12 cellular contexts compared by ENCODE assay signal in the genomic region with DNA sequence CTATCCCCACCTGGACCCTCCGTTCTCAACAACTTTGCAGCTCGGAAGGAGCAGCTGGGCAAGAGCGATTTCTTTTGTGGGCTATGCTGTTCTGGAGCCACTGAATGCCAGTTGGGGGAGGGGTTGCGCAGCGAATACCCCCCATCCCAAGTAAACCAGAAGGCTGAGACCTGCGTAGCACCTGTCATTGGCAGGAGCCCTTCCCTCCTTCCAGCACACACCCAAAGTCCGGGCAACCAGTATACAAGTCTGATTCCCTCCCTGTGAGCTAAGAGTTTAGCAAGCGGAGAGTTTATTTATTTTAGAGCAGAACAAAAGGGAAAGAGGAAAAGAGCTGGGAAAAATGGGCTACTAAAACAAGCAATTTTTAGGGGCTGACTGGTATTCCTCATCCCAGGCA. TPM values are rescaled to one million over a fixed set of nuclear protein-coding genes. Genes with fewer than 3 reads are reported as not detected.
DNase-seq lines count a peak whose midpoint lies in the region; ATAC-seq and TF ChIP-seq lines count a peak whose summit lies in the region.
"Had no signal": no experiment of that assay in that cellular context is flagged by ENCODE, and none has a peak within 500 bp of the region (broad histone marks: within the 10 kb centered on the region; RNA-seq: fewer than 3 reads in every experiment).

No MANE protein-coding gene starts in this region.

- peak overlapping the region in 9 of 10 donors; percentile 1 to 47 (median 37) for H3K4me3 ChIP-seq in heart right ventricle
- peak overlapping the region; percentile 5 to 59 (median 36) for H3K4me3 ChIP-seq in esophagus squamous epithelium
- peak overlapping the region; percentile 50 to 63 for H3K4me3 ChIP-seq in aorta (ENCODE audit: low read length in 2 of 2)
- H3K4me3 ChIP-seq: BLaER1 treated with 17β-estradiol and CSF1 and Interleukin-3, amounts not matched to agents 10 nM and 100 nM had no signal

- H3K27ac Mint-ChIP-seq in neural crest cell (ENCODE audit: unreplicated experiment) = peak overlapping the region; percentile 50
- H3K27ac Mint-ChIP-seq: activated naive CD8-positive, alpha-beta T cell treated with anti-CD3 and anti-CD28 coated beads, Interleukin-2, amount 50 U/mL, for 24 hours had no signal

- no peak overlapping the region for H3K27ac ChIP-seq in heart right ventricle
- H3K27ac ChIP-seq in esophagus squamous epithelium = peak overlapping the region in 2 of 4 donors; percentile 26 to 44
- H3K27ac ChIP-seq in aorta (ENCODE audit: low read depth in 1 of 2, low read length in 2 of 2) = no peak overlapping the region
- H3K27ac ChIP-seq: BLaER1 treated with 17β-estradiol and CSF1 and Interleukin-3, amounts not matched to agents 10 nM and 100 nM had no signal

- intact Hi-C loops in heart right ventricle (cut with DNase I) (no loop called here), Right ventricle myocardium superior (cut with DNase I) (no loop called here), esophagus squamous epithelium (cut with DNase I) (no loop called here), aorta (cut with DNase I) (no loop called here)

- H3K27me3 ChIP-seq in heart right ventricle (peaks cover 0 to 66% (median 0%) of the 10 kb centered on the region in 7 donors), esophagus squamous epithelium (no peaks in the 10 kb centered on the region), aorta (ENCODE audit: control insufficient read depth in 1 of 2, insufficient read depth in 2 of 2, low read length in 1 of 2) (no peaks in the 10 kb centered on the region)
- H3K27me3 ChIP-seq: BLaER1 treated with 17β-estradiol and CSF1 and Interleukin-3, amounts not matched to agents 10 nM and 100 nM had no signal

- H3K4me1 Mint-ChIP-seq in neural crest cell = peaks cover 20% of the 10 kb centered on the region

- TF ChIP-seq CTCF in heart right ventricle (IDR thresholded peaks at IDR 0.05) (no peak), esophagus squamous epithelium (IDR thresholded peaks at IDR 0.05) (no peak), neural crest cell (conservative IDR thresholded peaks at IDR 0.05) (no peak)

- DNase-seq in heart right ventricle (no peak), Right ventricle myocardium superior (no peak), esophagus squamous epithelium (lab: John Stamatoyannopoulos, UW) (no peak), neural crest cell (ENCODE audit: low read depth, low spot score) (no peak), aorta (no peak), NCI-H2227 (lab: John Stamatoyannopoulos, UW; ENCODE audit: unreplicated experiment) (no peak)
- DNase-seq: activated CD4-positive, alpha-beta T cell treated with anti-CD3 and anti-CD28 coated beads for 48 hours; activated naive CD8-positive, alpha-beta T cell treated with anti-CD3 and anti-CD28 coated beads, Interleukin-2, amount 50 U/mL, for 24 hours; MV-4-11 had no signal

- H3K27me3 Mint-ChIP-seq in neural crest cell (ENCODE audit: low read depth) = peaks cover 5% of the 10 kb centered on the region

- H3K9me3 ChIP-seq in heart right ventricle (peaks cover 0 to 3% (median 0%) of the 10 kb centered on the region in 11 donors), esophagus squamous epithelium (no peaks in the 10 kb centered on the region), aorta (ENCODE audit: control insufficient read depth, low read length) (no peaks in the 10 kb centered on the region)

- H3K4me1 ChIP-seq in heart right ventricle (no peaks in the 10 kb centered on the region), esophagus squamous epithelium (peaks cover 0 to 6% (median 0%) of the 10 kb centered on the region in 3 donors), aorta (ENCODE audit: control insufficient read depth in 1 of 2, insufficient read depth in 2 of 2, low read length in 2 of 2) (no peaks in the 10 kb centered on the region)
- H3K4me1 ChIP-seq: BLaER1 treated with 17β-estradiol and CSF1 and Interleukin-3, amounts not matched to agents 10 nM and 100 nM had no signal

- TF ChIP-seq POLR2A in esophagus squamous epithelium (IDR thresholded peaks at IDR 0.05) = no peak

- H3K36me3 Mint-ChIP-seq in neural crest cell (ENCODE audit: low read depth) = no peaks in the 10 kb centered on the region

- no peaks in the 10 kb centered on the region for H3K9me3 Mint-ChIP-seq in neural crest cell
- H3K9me3 Mint-ChIP-seq: activated naive CD8-positive, alpha-beta T cell treated with anti-CD3 and anti-CD28 coated beads, Interleukin-2, amount 50 U/mL, for 24 hours had no signal

- H3K36me3 ChIP-seq in heart right ventricle (no peaks in the 10 kb centered on the region), esophagus squamous epithelium (no peaks in the 10 kb centered on the region), aorta (ENCODE audit: control insufficient read depth in 1 of 2, insufficient read depth in 2 of 2, low read length in 1 of 2) (no peaks in the 10 kb centered on the region)
- H3K36me3 ChIP-seq: BLaER1 treated with 17β-estradiol and CSF1 and Interleukin-3, amounts not matched to agents 10 nM and 100 nM had no signal

- ATAC-seq in heart right ventricle (no peak), Right ventricle myocardium superior (ENCODE audit: poor library complexity) (no peak), aorta (ENCODE audit: low FRiP score) (peak; percentile 29), GM19397 (IDR thresholded peaks at IDR 0.05; ENCODE audit: unreplicated experiment) (no peak)
- ATAC-seq in activated CD4-positive, CD25-positive, alpha-beta regulatory T cell treated with anti-CD3 and anti-CD28 coated beads, Interleukin-2, amount 50 U/mL, for 24 hours = no peak
- ATAC-seq: activated naive CD8-positive, alpha-beta T cell treated with anti-CD3 and anti-CD28 coated beads, Interleukin-2, amount 50 U/mL, for 24 hours had no signal

- WGBS in heart right ventricle, 2 donors = 10 to 17% methylated on average over 8 of the region's 8 CpGs
- WGBS in esophagus squamous epithelium, 2 donors = 40 to 42% methylated on average over 1 to 6 of the region's 8 CpGs
- WGBS in aorta, 2 donors = 2 to 23% methylated on average over 8 of the region's 8 CpGs

- H3K4me3 Mint-ChIP-seq in neural crest cell = peak overlapping the region; percentile 87

RNA-seq across cellular contexts. Expression of a gene that starts 0.5 kb away (rescaled TPM):
- total RNA-seq in heart right ventricle (under 1 TPM in 4 of 10 donors, not detected in 6; 0.18 to 0.47 (median 0.29) TPM), Right ventricle myocardium superior (0.30 TPM), esophagus squamous epithelium (1 to 10 TPM in 2 of 4 donors, under 1 TPM in 1, not detected in 1; 0.42 to 2.7 (median 1.1) TPM), neural crest cell (8.7 and 9.1 TPM in 2 replicates), aorta (1 to 10 TPM; 3.2 to 3.7 TPM)
- polyA plus RNA-seq in heart right ventricle (under 1 TPM in 1 of 2 donors, not detected in 1; 0.07 TPM), aorta (1 to 10 TPM; 2.9 to 3.7 TPM)

RNA-seq across cellular contexts. Expression of a gene that starts 18.8 kb away (rescaled TPM):
- total RNA-seq in heart right ventricle (1 to 10 TPM in 1 of 10 donors, under 1 TPM in 9; 0.15 to 2.5 (median 0.53) TPM), Right ventricle myocardium superior (0.51 TPM), esophagus squamous epithelium (1 to 10 TPM; 1.9 to 7.0 (median 3.7) TPM), neural crest cell (39.8 TPM in 2 replicates), aorta (1 to 10 TPM; 1.3 to 1.7 TPM)
- polyA plus RNA-seq in heart right ventricle (under 1 TPM; 0.23 to 0.29 TPM), aorta (under 1 TPM in 1 of 2 donors, not detected in 1; 0.18 TPM)

RNA-seq across cellular contexts. Expression of a gene that starts 27.3 kb away (rescaled TPM):
- total RNA-seq in heart right ventricle (10 to 100 TPM; 12.8 to 21.2 (median 16.3) TPM), Right ventricle myocardium superior (17.0 TPM), esophagus squamous epithelium (10 to 100 TPM; 10.5 to 21.0 (median 12.7) TPM), neural crest cell (15.7 and 17.1 TPM in 2 replicates), aorta (10 to 100 TPM; 15.1 to 19.6 TPM)
- polyA plus RNA-seq in heart right ventricle (1 to 10 TPM; 8.2 to 9.0 TPM), aorta (1 to 10 TPM; 6.3 TPM)
